In genomic region chr14:94863366-94863765, GRCh38 we compare ENCODE assay signal across 8 cellular contexts.
"Had no signal": no experiment of that assay in that cellular context is flagged by ENCODE, and none has a peak within 500 bp of the region (broad histone marks: within the 10 kb centered on the region; RNA-seq: fewer than 3 reads in every experiment).

No MANE protein-coding gene starts in this region.

- ATAC-seq: GM12878 had no signal

- H3K4me3 ChIP-seq: GM12878 had no signal

- DNase-seq: GDM1, GF-D8 had no signal

- FAIRE-seq: G401.6, GM12878, GM12891, GM12892, GM18507, GM19239 had no signal
